Comparison of ENCODE assay signal across 9 cellular contexts in genomic region chr18:77055429-77056310, GRCh38.
A peak's percentile ranks its signal among the peaks of the same experiment; 100 is the strongest.
DNase-seq lines count a peak whose midpoint lies in the region; ATAC-seq and TF ChIP-seq lines count a peak whose summit lies in the region.
"Had no signal": no experiment of that assay in that cellular context is flagged by ENCODE, and none has a peak within 500 bp of the region (broad histone marks: within the 10 kb centered on the region; RNA-seq: fewer than 3 reads in every experiment).

No MANE protein-coding gene starts in this region.

- no peak for ATAC-seq in effector memory CD8-positive, alpha-beta T cell (replicated peaks)
- ATAC-seq in GM21825 (IDR thresholded peaks at IDR 0.05; ENCODE audit: unreplicated experiment): no peak

- intact Hi-C loops in Calu3 (cut with micrococcal nuclease; ENCODE audit: unreplicated experiment): loop anchor here (1.0 to 5.0 kb wide), 5 partner anchors 45 to 253 kb away; no protein-coding TSS in a partner anchor

- H3K4me2 ChIP-seq in osteoblast (ENCODE audit: insufficient read depth, low read length): peak overlapping the region; percentile 65

- no peaks in the 10 kb centered on the region for H4K20me1 ChIP-seq in osteoblast (ENCODE audit: insufficient read depth, low read length)

- peak; percentile 0 for TF ChIP-seq POLR2A in NB4 (IDR thresholded peaks at IDR 0.05; ENCODE audit: extremely low read depth, insufficient read length)

- no peaks in the 10 kb centered on the region for H3K9me3 ChIP-seq in osteoblast (ENCODE audit: low read depth, low read length)

- no peaks in the 10 kb centered on the region for H3K27me3 Mint-ChIP-seq in Calu3 (ENCODE audit: unreplicated experiment)
- no peaks in the 10 kb centered on the region for H3K27me3 Mint-ChIP-seq in effector memory CD8-positive, alpha-beta T cell

- H3K36me3 Mint-ChIP-seq in Calu3 (ENCODE audit: insufficient read depth, unreplicated experiment): peaks cover 67% of the 10 kb centered on the region
- peaks cover 32% of the 10 kb centered on the region for H3K36me3 Mint-ChIP-seq in effector memory CD8-positive, alpha-beta T cell (ENCODE audit: insufficient read depth)

- CTCF ChIA-PET in Calu3 (lab: Charles Lee): interaction anchor here (0.7 to 3.2 kb wide), 31 partner anchors 8 to 163 kb away, joined by 3 to 28 read pairs (median 4); partner anchors contain the start of gene MBP

- peak overlapping the region; percentile 60 for H3K27ac ChIP-seq in osteoblast (ENCODE audit: low read depth, low read length)
- H3K27ac ChIP-seq: SK-N-MC had no signal

- no peaks in the 10 kb centered on the region for H3K36me3 ChIP-seq in osteoblast (ENCODE audit: insufficient read depth, low read length)

- H3K4me3 Mint-ChIP-seq in Calu3 (ENCODE audit: low read depth, unreplicated experiment): peak overlapping the region; percentile 58
- peak overlapping the region; percentile 48 to 69 for H3K4me3 Mint-ChIP-seq in effector memory CD8-positive, alpha-beta T cell

- H3K4me1 Mint-ChIP-seq in Calu3 (ENCODE audit: low read depth, unreplicated experiment): peaks cover 63% of the 10 kb centered on the region
- H3K4me1 Mint-ChIP-seq in effector memory CD8-positive, alpha-beta T cell (ENCODE audit: low read depth in 2 of 2): peaks cover 64 to 68% of the 10 kb centered on the region in 2 donors

- BruUV-seq in Calu3 (replicated peaks; lab: Mats Ljungman, UMichigan): TSS peak; percentile 71

- peak overlapping the region; percentile 85 for H2AFZ ChIP-seq in osteoblast (ENCODE audit: low read length)

- peak overlapping the region; percentile 44 for H3K4me3 ChIP-seq in NB4 (ENCODE audit: low read depth, low read length)
- no peak overlapping the region for H3K4me3 ChIP-seq in osteoblast (ENCODE audit: insufficient read depth, low read length)
- H3K4me3 ChIP-seq: SK-N-MC had no signal

- H3K9me3 Mint-ChIP-seq in Calu3 (ENCODE audit: low read depth, unreplicated experiment): peaks cover 3% of the 10 kb centered on the region
- no peaks in the 10 kb centered on the region for H3K9me3 Mint-ChIP-seq in effector memory CD8-positive, alpha-beta T cell

- no peak for DNase-seq in Calu3
- DNase-seq in NB4 (ENCODE audit: low read depth): peak; percentile 73
- no peak for DNase-seq in effector memory CD8-positive, alpha-beta T cell
- DNase-seq in osteoblast (ENCODE audit: insufficient read length, low spot score, missing footprints): peak; percentile 25
- DNase-seq in NCI-H2029 treated with DMSO at 0.1 percent for 48 hours (lab: John Stamatoyannopoulos, UW): no peak
- no peak for DNase-seq in NCI-H1092 (lab: John Stamatoyannopoulos, UW)
- DNase-seq in superior temporal gyrus (ENCODE audit: extremely low spot score): no peak

- peak overlapping the region; percentile 77 for H3K27ac Mint-ChIP-seq in Calu3 (ENCODE audit: unreplicated experiment)
- H3K27ac Mint-ChIP-seq in effector memory CD8-positive, alpha-beta T cell: peak overlapping the region; percentile 82 to 99

- peaks cover 12% of the 10 kb centered on the region for H3K4me1 ChIP-seq in osteoblast (ENCODE audit: insufficient read depth, low read length)

- TF ChIP-seq CTCF in Calu3 (IDR thresholded peaks at IDR 0.05; ENCODE audit: unreplicated experiment) (no peak), NB4 (IDR thresholded peaks at IDR 0.05; ENCODE audit: low read depth, low read length) (no peak), osteoblast (IDR thresholded peaks at IDR 0.05; ENCODE audit: extremely low read depth, low read depth, low read length) (no peak)

- no peaks in the 10 kb centered on the region for H3K27me3 ChIP-seq in osteoblast (ENCODE audit: insufficient read depth, low read length)

- H3K79me2 ChIP-seq in osteoblast (ENCODE audit: insufficient read depth, low read length): no peaks in the 10 kb centered on the region

Comparison
In these comparisons a context has a peak if more than half of its experiments do, and no peak if none do; other contexts are left out.
1. DNase-seq: peak in NB4 (single experiment) and osteoblast (single experiment); none in Calu3 (single experiment), effector memory CD8-positive, alpha-beta T cell (0 of 3), NCI-H2029 treated with DMSO at 0.1 percent for 48 hours (single experiment), NCI-H1092 (single experiment) and superior temporal gyrus (single experiment).